Comparison of ENCODE assay signal across 10 cellular contexts in the genomic region with DNA sequence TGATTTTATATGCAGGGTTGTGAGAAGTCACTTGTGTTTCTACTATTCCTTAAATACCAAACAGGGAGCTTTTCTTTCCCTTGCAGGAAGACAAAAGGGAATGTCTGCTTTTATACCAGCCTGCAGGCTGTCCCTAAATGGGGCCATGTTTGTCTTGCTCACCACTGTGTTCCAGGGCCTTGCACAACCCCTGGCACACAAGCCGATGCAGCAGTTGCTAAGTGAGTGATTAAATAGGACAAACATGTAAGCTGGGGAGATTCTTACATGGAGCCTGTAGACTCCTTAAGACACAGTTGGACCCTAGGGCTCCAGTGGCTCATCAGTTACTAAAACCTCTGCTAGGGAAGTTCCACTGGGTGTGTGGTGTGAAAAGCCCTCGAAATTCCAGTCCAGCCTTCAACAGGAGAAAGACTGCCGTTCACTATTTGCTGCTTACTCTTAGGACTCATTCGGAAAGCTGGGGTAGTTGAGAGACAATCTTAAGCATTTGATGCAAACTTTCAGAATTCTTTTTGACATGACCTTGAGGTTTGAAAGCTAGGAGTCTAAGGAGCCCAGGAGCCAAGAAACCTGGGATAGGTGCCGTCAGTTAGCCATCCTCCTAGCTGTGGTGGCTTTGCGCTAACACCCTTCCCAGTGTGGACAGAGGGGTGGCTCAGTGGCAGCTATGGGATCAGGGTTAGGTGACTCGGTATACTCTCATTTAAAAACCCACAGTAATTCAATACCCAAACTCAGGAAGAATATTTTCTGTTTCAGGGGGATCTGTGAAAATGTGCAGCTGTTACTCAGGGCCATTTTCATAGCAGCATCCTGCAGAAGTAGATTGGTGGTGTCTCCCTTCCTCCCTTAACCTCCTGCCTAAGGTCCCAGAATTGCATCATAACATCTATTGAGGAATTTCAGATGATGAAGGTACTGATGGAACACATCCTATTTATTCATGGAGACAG. TPM values are rescaled to one million over a fixed set of nuclear protein-coding genes. Genes with fewer than 3 reads are reported as not detected.
DNase-seq lines count a peak whose midpoint lies in the region; ATAC-seq and TF ChIP-seq lines count a peak whose summit lies in the region.
"Had no signal": no experiment of that assay in that cellular context is flagged by ENCODE, and none has a peak within 500 bp of the region (broad histone marks: within the 10 kb centered on the region; RNA-seq: fewer than 3 reads in every experiment).

No MANE protein-coding gene starts in this region.

- H3K36me3 ChIP-seq in heart right ventricle = peaks cover 0 to 26% (median 0%) of the 10 kb centered on the region in 9 donors

- H3K27me3 ChIP-seq in heart right ventricle = no peaks in the 10 kb centered on the region

- peaks cover 0 to 34% (median 18%) of the 10 kb centered on the region in 9 donors for H3K4me1 ChIP-seq in heart right ventricle

- ATAC-seq in heart right ventricle = peak in 7 of 8 donors; percentile 50 to 90 (median 59)
- ATAC-seq in HG03175 (IDR thresholded peaks at IDR 0.05; ENCODE audit: unreplicated experiment) = no peak
- ATAC-seq in HG03108 (IDR thresholded peaks at IDR 0.05; ENCODE audit: unreplicated experiment) = no peak

- WGBS in heart right ventricle, 2 donors = 79 to 82% methylated on average over 7 of the region's 7 CpGs

- intact Hi-C loops in heart right ventricle (cut with DNase I) = loop anchor here in 2 of 10 donors (5.0 kb wide), 1 partner anchor 37 kb away; a partner anchor contains a TSS
- intact Hi-C loops in posterior vena cava (cut with DNase I) = no loop called here

- DNase-seq in Ammon's horn (ENCODE audit: low spot score) (peak; percentile 57), amniotic epithelial cell (ENCODE audit: low read depth) (peak; percentile 82), heart right ventricle (peak in 1 of 2 donors; percentile 63), posterior vena cava (ENCODE audit: low spot score) (peak; percentile 93), HUDEP-2 (lab: John Stamatoyannopoulos, UW; ENCODE audit: unreplicated experiment in 76 of 76) (no peak), dermis blood vessel endothelial cell (no peak)
- DNase-seq: activated CD8-positive, alpha-beta memory T cell treated with anti-CD3 and anti-CD28 coated beads, Interleukin-2, amount 50 U/mL, for 48 hours; NCI-H2171 treated with DMSO at 0.1 percent for 48 hours had no signal

- peak overlapping the region in 4 of 10 donors; percentile 12 to 54 (median 16) for H3K27ac ChIP-seq in heart right ventricle

- H3K4me3 ChIP-seq in heart right ventricle = no peak overlapping the region

- TF ChIP-seq CTCF in heart right ventricle (IDR thresholded peaks at IDR 0.05) = no peak

- no peaks in the 10 kb centered on the region for H3K9me3 ChIP-seq in heart right ventricle

RNA-seq across cellular contexts. Expression of a gene that starts 39.1 kb away (rescaled TPM):
- 100 to 1,000 TPM; 256 to 456 (median 357) TPM for total RNA-seq in heart right ventricle
- 100 to 1,000 TPM in 1 of 2 donors, 10 to 100 TPM in 1; 59.4 to 103 TPM for polyA plus RNA-seq in heart right ventricle
- 100 to 1,000 TPM; 447 to 863 TPM for total RNA-seq in posterior vena cava
- 45.1 and 60.0 TPM in 2 replicates for total RNA-seq in dermis blood vessel endothelial cell

Comparison
In these comparisons a context has a peak if more than half of its experiments do, and no peak if none do; other contexts are left out.
1. DNase-seq: peak in Ammon's horn (single experiment), amniotic epithelial cell (single experiment) and posterior vena cava (single experiment); none in HUDEP-2 (0 of 76) and dermis blood vessel endothelial cell (single experiment).
2. ATAC-seq: peak in heart right ventricle (7 of 8); none in HG03175 (single experiment) and HG03108 (single experiment).